ENCODE assay signal across 11 cellular contexts in genomic region chr12:119762619-119763018, GRCh38.
"Had no signal": no experiment of that assay in that cellular context is flagged by ENCODE, and none has a peak within 500 bp of the region (broad histone marks: within the 10 kb centered on the region; RNA-seq: fewer than 3 reads in every experiment).

No MANE protein-coding gene starts in this region.

- H3K4me3 Mint-ChIP-seq: GM23338, H9, HFFc6 had no signal

- H3K4me2 ChIP-seq: GM23338 had no signal

- FAIRE-seq: H1, H54 had no signal

- H3K9me3 ChIP-seq: HAP-1 had no signal

- H3K9me3 Mint-ChIP-seq: GM23338, H9, HFFc6 had no signal

- H3K9ac ChIP-seq: GM23248 had no signal

- H2AFZ ChIP-seq: GM23248, GM23338 had no signal

- ATAC-seq: GM23338, HCT116 had no signal

- H3K4me1 ChIP-seq: HAP-1 had no signal

- H3K27ac Mint-ChIP-seq: GM23338, H9, HFFc6 had no signal

- H3K4me1 Mint-ChIP-seq: GM23338, H9 had no signal

- DNase-seq: GM23248, GOT3, H7, H9, HCEC 1CT, HFFc6 had no signal

- H3K4me3 ChIP-seq: GM23248, GM23338, HAP-1 had no signal

- H3K27ac ChIP-seq: GM23248 had no signal
